Comparison of ENCODE assay signal across 7 cellular contexts in genomic region chr3:52288674-52289073, GRCh38. TPM values are rescaled to one million over a fixed set of nuclear protein-coding genes. Genes with fewer than 3 reads are reported as not detected.
DNase-seq lines count a peak whose midpoint lies in the region; ATAC-seq and TF ChIP-seq lines count a peak whose summit lies in the region.

No MANE protein-coding gene starts in this region.

- H3K27me3 ChIP-seq in GM23338 (ENCODE audit: insufficient read depth) (no peaks in the 10 kb centered on the region), skeletal muscle tissue (ENCODE audit: control insufficient read depth in 3 of 3, insufficient read depth in 3 of 3, low read length in 3 of 3) (no peaks in the 10 kb centered on the region)

- no peaks in the 10 kb centered on the region for H3K9me2 ChIP-seq in GM23338 (ENCODE audit: insufficient read depth)

- no peaks in the 10 kb centered on the region; the same call in 2 of the 3 replicates for H3K36me3 Mint-ChIP-seq in GM23338 (ENCODE audit: low read depth)

- H3K36me3 ChIP-seq in GM23338 (ENCODE audit: insufficient read depth) (no peaks in the 10 kb centered on the region), skeletal muscle tissue (ENCODE audit: control insufficient read depth in 3 of 3, insufficient read depth in 3 of 3, low read length in 3 of 3) (peaks cover 11 to 26% (median 19%) of the 10 kb centered on the region in 3 donors)

- peak overlapping the region; percentile 93 for H3K4me2 ChIP-seq in GM23338

- H3F3A ChIP-seq in GM23338 (replicated peaks; ENCODE audit: low read depth) = peaks cover 9% of the 10 kb centered on the region

- H3K4me1 ChIP-seq in GM23338 (ENCODE audit: insufficient read depth) = peaks cover 13% of the 10 kb centered on the region; the same call in 1 of the 2 replicates
- peaks cover 10 to 25% (median 11%) of the 10 kb centered on the region in 3 donors for H3K4me1 ChIP-seq in skeletal muscle tissue (ENCODE audit: control insufficient read depth in 3 of 3, insufficient read depth in 3 of 3, low read length in 3 of 3)

- peaks cover 9% of the 10 kb centered on the region for H3K4me1 Mint-ChIP-seq in GM23338

- ATAC-seq in GM23338 = no peak
- ATAC-seq in GM19395 (IDR thresholded peaks at IDR 0.05; ENCODE audit: unreplicated experiment) = no peak

- peak overlapping the region in 1 of 3 donors; percentile 98 for H3K9ac ChIP-seq in skeletal muscle tissue (ENCODE audit: low read depth in 1 of 3, low read length in 3 of 3)

- H3K9me3 ChIP-seq in skeletal muscle tissue (ENCODE audit: control insufficient read depth in 3 of 3, low read length in 3 of 3) = no peaks in the 10 kb centered on the region

- DNase-seq in GM23338 (ENCODE audit: low spot score) (no peak), fibroblast of the aortic adventitia (ENCODE audit: low read depth) (no peak), cerebellar nuclear complex (lab: John Stamatoyannopoulos, UW) (no peak), NCI-H1105 treated with DMSO at 0.1 percent for 48 hours (lab: John Stamatoyannopoulos, UW) (no peak)

- H3K4me3 Mint-ChIP-seq in GM23338 = peak overlapping the region; percentile 99

- peaks cover 11% of the 10 kb centered on the region for H3K27me3 Mint-ChIP-seq in GM23338 (ENCODE audit: insufficient read depth, low read depth, poor library complexity)

- no peak overlapping the region for H3K27ac Mint-ChIP-seq in GM23338

- H4K20me1 ChIP-seq in GM23338 (replicated peaks; ENCODE audit: insufficient read depth) = no peaks in the 10 kb centered on the region

- H3K4me3 ChIP-seq in GM23338 (peak overlapping the region; percentile 95), fibroblast of the aortic adventitia (ENCODE audit: low read depth, low read length) (peak overlapping the region; percentile 97), skeletal muscle tissue (ENCODE audit: low read length in 3 of 3) (peak overlapping the region; percentile 96 to 99 (median 99))

- H3K79me2 ChIP-seq in GM23338 (replicated peaks; ENCODE audit: insufficient read depth) = peaks cover 7% of the 10 kb centered on the region; the same call in 1 of the 2 replicates

- TF ChIP-seq CTCF in GM23338 (conservative IDR thresholded peaks at IDR 0.05; ENCODE audit: low read depth in 2 of 2) (no peak), VCaP (conservative IDR thresholded peaks at IDR 0.05) (no peak), fibroblast of the aortic adventitia (IDR thresholded peaks at IDR 0.05; ENCODE audit: insufficient read depth, low read length) (no peak)

- no peaks in the 10 kb centered on the region for H3K9me3 Mint-ChIP-seq in GM23338

- H2AFZ ChIP-seq in GM23338 = no peak overlapping the region

- H3K27ac ChIP-seq in GM23338 (ENCODE audit: low read depth) (no peak overlapping the region; the same call in 1 of the 2 replicates), VCaP (peak overlapping the region; percentile 100), skeletal muscle tissue (ENCODE audit: low read depth, low read length) (no peak overlapping the region)

TF ChIP-seq in GM23338, 12 proteins besides CTCF, POLR2A, EP300 and RAD21:
- TF ChIP-seq CREB1 (CRISPR knock-in tag; IDR thresholded peaks at IDR 0.05; ENCODE audit: low read depth) (no peak), STAT1 (IDR thresholded peaks at IDR 0.05; ENCODE audit: unreplicated experiment) (no peak), NANOG (IDR thresholded peaks at IDR 0.05; ENCODE audit: borderline replicate concordance) (no peak), ZNF331 (CRISPR knock-in tag; IDR thresholded peaks at IDR 0.05; ENCODE audit: low read depth) (no peak)

RNA-seq across cellular contexts. Expression of gene GLYCTK, which starts 1.0 kb away (rescaled TPM):
- total RNA-seq in GM23338 (2014; rRNA removed; shearing (Covaris generic)) = 7.5 and 8.3 TPM in 2 replicates
- 3.0 and 3.8 TPM in 2 replicates for polyA plus RNA-seq in GM23338 (2016; fragmentation: Nextera tagmentation; extraction: Ambion mirVana)
- total RNA-seq in fibroblast of the aortic adventitia (ENCODE audit: low replicate concordance) (6.1 and 10.4 TPM in 2 replicates), skeletal muscle tissue (4.2 TPM)

RNA-seq across cellular contexts. Expression of gene WDR82, which starts 10.2 kb away (rescaled TPM):
- total RNA-seq in GM23338 (2014; rRNA removed; shearing (Covaris generic)) = 69.8 and 71.8 TPM in 2 replicates
- polyA plus RNA-seq in GM23338 (2016; fragmentation: Nextera tagmentation; extraction: Ambion mirVana) = 25.2 and 31.2 TPM in 2 replicates
- total RNA-seq in fibroblast of the aortic adventitia (ENCODE audit: low replicate concordance) (39.6 and 61.5 TPM in 2 replicates), skeletal muscle tissue (69.9 TPM)

RNA-seq across cellular contexts. Expression of gene DNAH1, which starts 27.4 kb away (rescaled TPM):
- 0.35 and 1.8 TPM in 2 replicates for total RNA-seq in GM23338 (2014; rRNA removed; shearing (Covaris generic))
- 0.17 and 0.81 TPM in 2 replicates for polyA plus RNA-seq in GM23338 (2016; fragmentation: Nextera tagmentation; extraction: Ambion mirVana)
- total RNA-seq in fibroblast of the aortic adventitia (ENCODE audit: low replicate concordance) (3.4 and 6.0 TPM in 2 replicates), skeletal muscle tissue (2.1 TPM)

RNA-seq across cellular contexts. Expression of gene PPM1M, which starts 43.1 kb away (rescaled TPM):
- 1.8 and 4.0 TPM in 2 replicates for total RNA-seq in GM23338 (2014; rRNA removed; shearing (Covaris generic))
- 2.2 and 2.8 TPM in 2 replicates for polyA plus RNA-seq in GM23338 (2016; fragmentation: Nextera tagmentation; extraction: Ambion mirVana)
- total RNA-seq in fibroblast of the aortic adventitia (ENCODE audit: low replicate concordance) (27.4 and 42.4 TPM in 2 replicates), skeletal muscle tissue (8.4 TPM)

RNA-seq across cellular contexts. Expression of gene TWF2, which starts 49.7 kb away (rescaled TPM):
- 120 and 123 TPM in 2 replicates for total RNA-seq in GM23338 (2014; rRNA removed; shearing (Covaris generic))
- polyA plus RNA-seq in GM23338 (2016; fragmentation: Nextera tagmentation; extraction: Ambion mirVana) = 38.6 and 38.9 TPM in 2 replicates
- total RNA-seq in fibroblast of the aortic adventitia (ENCODE audit: low replicate concordance) (97.5 and 109 TPM in 2 replicates), skeletal muscle tissue (18.8 TPM)
